In genomic region chr6:140499607-140500006, GRCh38 we compare ENCODE assay signal across 27 cellular contexts.
"Had no signal": no experiment of that assay in that cellular context is flagged by ENCODE, and none has a peak within 500 bp of the region (broad histone marks: within the 10 kb centered on the region; RNA-seq: fewer than 3 reads in every experiment).

No MANE protein-coding gene starts in this region.

- H3K4me1 ChIP-seq: adrenal gland, Peyer's patch, SJSA1 had no signal

- H3K9me3 ChIP-seq: adrenal gland, Peyer's patch, SJSA1 had no signal

- H3K36me3 ChIP-seq: adrenal gland, Peyer's patch, SJSA1 had no signal

- DNase-seq: activated CD4-positive, alpha-beta memory T cell treated with anti-CD3 and anti-CD28 coated beads, Interleukin-2, amount 10 ng/mL, durations not matched to agents 7 days and 5 days; activated CD4-positive, alpha-beta T cell treated with anti-CD3 and anti-CD28 coated beads for 36 hours; activated CD4-positive, alpha-beta T cell treated with anti-CD3 and anti-CD28 coated beads, Interleukin-2, amount 50 U/mL, for 1 hour; activated CD8-positive, alpha-beta memory T cell treated with anti-CD3 and anti-CD28 coated beads, Interleukin-2, amount 50 U/mL, for 48 hours; activated naive CD4-positive, alpha-beta T cell treated with anti-CD3 and anti-CD28 coated beads, Interleukin-2, amount 50 U/mL, for 16 hours; activated naive CD8-positive, alpha-beta T cell treated with anti-CD3 and anti-CD28 coated beads, Interleukin-2, amount 10 ng/mL, durations not matched to agents 7 days and 5 days; activated T-cell treated with anti-CD3 and anti-CD28 coated beads, Interleukin-2, amount 50 U/mL, for 1 hour; adrenal gland; anterior cingulate cortex; cerebellar nuclear complex; Karpas-422; MM.1S; NCI-H1105; NCI-H1436; NCI-H1694 treated with DMSO at 0.1 percent for 48 hours; NCI-H2029 treated with DMSO at 0.1 percent for 48 hours; NCI-H345; NCI-H510A treated with DMSO at 0.1 percent for 48 hours; NCI-H69; NK-92 treated with Interleukin-12 subunit alpha and Interleukin-12 subunit beta, amount 100 ng/mL, for 24 hours; OCI-M1; Peyer's patch; Right ventricle myocardium superior; T-cell had no signal

- H3K27ac ChIP-seq: adrenal gland, Peyer's patch, RWPE1, SJSA1, VCaP had no signal

- H3K4me3 ChIP-seq: adrenal gland, Peyer's patch, SJSA1 had no signal

- H3K27me3 ChIP-seq: adrenal gland, Peyer's patch, SJSA1 had no signal

- ATAC-seq: activated CD4-positive, alpha-beta T cell treated with anti-CD3 and anti-CD28 coated beads for 36 hours; T-cell had no signal
